1 cellular context compared by ENCODE assay signal in the genomic region with DNA sequence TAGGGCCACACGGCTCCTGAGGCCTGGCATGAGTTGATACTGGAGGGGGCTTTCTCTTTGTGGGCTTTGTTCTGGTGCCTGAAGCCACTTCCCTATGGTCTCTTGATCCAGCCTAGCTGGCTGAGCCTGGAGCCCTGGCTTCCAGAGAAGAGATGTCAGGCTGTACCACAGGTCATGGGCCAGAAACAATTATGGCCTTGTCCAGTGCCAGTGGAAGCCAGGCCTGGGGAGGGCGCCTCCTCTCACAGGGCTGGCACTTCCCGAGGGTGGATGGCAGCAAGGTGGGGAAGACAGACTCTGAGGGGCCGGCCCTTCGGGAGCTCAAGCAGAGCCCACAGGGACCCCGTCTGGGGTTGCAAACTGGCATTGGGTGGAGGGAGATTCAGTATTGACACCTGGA.
TF ChIP-seq lines count a peak whose summit lies in the region.

No MANE protein-coding gene starts in this region.

TF ChIP-seq in HepG2, 621 proteins besides CTCF, POLR2A, EP300 and RAD21:
- no peak for TF ChIP-seq NFIB (CRISPR knock-in tag; IDR thresholded peaks at IDR 0.05; ENCODE audit: borderline replicate concordance)
